ENCODE assay signal across 7 cellular contexts in genomic region chr16:15682105-15682570, GRCh38. TPM values are rescaled to one million over a fixed set of nuclear protein-coding genes. Genes with fewer than 3 reads are reported as not detected.
DNase-seq lines count a peak whose midpoint lies in the region; ATAC-seq and TF ChIP-seq lines count a peak whose summit lies in the region.

No MANE protein-coding gene starts in this region.

- ATAC-seq in GM19023 (IDR thresholded peaks at IDR 0.05; ENCODE audit: unreplicated experiment) = no peak

- CTCF ChIA-PET in activated CD4-positive, alpha-beta memory T cell treated with anti-CD3 and anti-CD28 coated beads, Interleukin-2, amount 10 ng/mL, durations not matched to agents 7 days and 5 days (lab: Charles Lee) = interaction anchor here (0.8 to 1.8 kb wide), 8 partner anchors 9 to 39 kb away, joined by 3 to 7 read pairs (median 4); partner anchors contain the start of gene MARF1

- H3K27ac Mint-ChIP-seq in activated CD4-positive, alpha-beta memory T cell treated with anti-CD3 and anti-CD28 coated beads, Interleukin-2, amount 10 ng/mL, durations not matched to agents 7 days and 5 days = no peak overlapping the region

- no peaks in the 10 kb centered on the region for H3K27me3 Mint-ChIP-seq in activated CD4-positive, alpha-beta memory T cell treated with anti-CD3 and anti-CD28 coated beads, Interleukin-2, amount 10 ng/mL, durations not matched to agents 7 days and 5 days

- H3K4me3 Mint-ChIP-seq in activated CD4-positive, alpha-beta memory T cell treated with anti-CD3 and anti-CD28 coated beads, Interleukin-2, amount 10 ng/mL, durations not matched to agents 7 days and 5 days = no peak overlapping the region

- H3K9me3 Mint-ChIP-seq in activated CD4-positive, alpha-beta memory T cell treated with anti-CD3 and anti-CD28 coated beads, Interleukin-2, amount 10 ng/mL, durations not matched to agents 7 days and 5 days = no peaks in the 10 kb centered on the region

- H3K4me3 ChIP-seq in retinal pigment epithelial cell (ENCODE audit: low read length) = no peak overlapping the region

- H3K36me3 Mint-ChIP-seq in activated CD4-positive, alpha-beta memory T cell treated with anti-CD3 and anti-CD28 coated beads, Interleukin-2, amount 10 ng/mL, durations not matched to agents 7 days and 5 days (ENCODE audit: low read depth) = peaks cover 63% of the 10 kb centered on the region

- TF ChIP-seq CTCF in retinal pigment epithelial cell (conservative IDR thresholded peaks at IDR 0.05; ENCODE audit: low read depth, low read length) = peak; percentile 76

- POLR2A ChIA-PET in activated CD4-positive, alpha-beta memory T cell treated with anti-CD3 and anti-CD28 coated beads, Interleukin-2, amount 10 ng/mL, durations not matched to agents 7 days and 5 days (lab: Charles Lee) = interaction anchor here (1.0 to 1.4 kb wide), 3 partner anchors 10 to 39 kb away, joined by 3 to 6 read pairs (median 4); partner anchors contain the start of gene MARF1

- H3K4me1 Mint-ChIP-seq in activated CD4-positive, alpha-beta memory T cell treated with anti-CD3 and anti-CD28 coated beads, Interleukin-2, amount 10 ng/mL, durations not matched to agents 7 days and 5 days = peaks cover 10% of the 10 kb centered on the region

- DNase-seq in GM04503 (ENCODE audit: low read depth) (peak; percentile 41), M059J (ENCODE audit: low read depth) (peak; percentile 84), fibroblast of peridontal ligament (ENCODE audit: extremely low read depth) (peak; percentile 82), retinal pigment epithelial cell (ENCODE audit: low read depth) (peak; percentile 63), NCI-H1105 (lab: John Stamatoyannopoulos, UW) (no peak)
- DNase-seq in activated CD4-positive, alpha-beta memory T cell treated with anti-CD3 and anti-CD28 coated beads, Interleukin-2, amount 10 ng/mL, durations not matched to agents 7 days and 5 days = peak; percentile 51

RNA-seq across cellular contexts. Expression of gene NDE1, which starts 32.1 kb away (rescaled TPM):
- total RNA-seq in M059J (2014; rRNA removed; shearing (Covaris generic)) = 57.7 and 78.6 TPM in 2 replicates
- 100 to 1,000 TPM; 115 to 133 TPM for total RNA-seq in activated CD4-positive, alpha-beta memory T cell treated with anti-CD3 and anti-CD28 coated beads, Interleukin-2, amount 10 ng/mL, durations not matched to agents 7 days and 5 days

RNA-seq across cellular contexts. Expression of gene MARF1, which starts 39.2 kb away (rescaled TPM):
- total RNA-seq in M059J (2014; rRNA removed; shearing (Covaris generic)) = 11.7 and 13.8 TPM in 2 replicates
- 10 to 100 TPM; 85.4 to 85.5 TPM for total RNA-seq in activated CD4-positive, alpha-beta memory T cell treated with anti-CD3 and anti-CD28 coated beads, Interleukin-2, amount 10 ng/mL, durations not matched to agents 7 days and 5 days
